In the genomic region with DNA sequence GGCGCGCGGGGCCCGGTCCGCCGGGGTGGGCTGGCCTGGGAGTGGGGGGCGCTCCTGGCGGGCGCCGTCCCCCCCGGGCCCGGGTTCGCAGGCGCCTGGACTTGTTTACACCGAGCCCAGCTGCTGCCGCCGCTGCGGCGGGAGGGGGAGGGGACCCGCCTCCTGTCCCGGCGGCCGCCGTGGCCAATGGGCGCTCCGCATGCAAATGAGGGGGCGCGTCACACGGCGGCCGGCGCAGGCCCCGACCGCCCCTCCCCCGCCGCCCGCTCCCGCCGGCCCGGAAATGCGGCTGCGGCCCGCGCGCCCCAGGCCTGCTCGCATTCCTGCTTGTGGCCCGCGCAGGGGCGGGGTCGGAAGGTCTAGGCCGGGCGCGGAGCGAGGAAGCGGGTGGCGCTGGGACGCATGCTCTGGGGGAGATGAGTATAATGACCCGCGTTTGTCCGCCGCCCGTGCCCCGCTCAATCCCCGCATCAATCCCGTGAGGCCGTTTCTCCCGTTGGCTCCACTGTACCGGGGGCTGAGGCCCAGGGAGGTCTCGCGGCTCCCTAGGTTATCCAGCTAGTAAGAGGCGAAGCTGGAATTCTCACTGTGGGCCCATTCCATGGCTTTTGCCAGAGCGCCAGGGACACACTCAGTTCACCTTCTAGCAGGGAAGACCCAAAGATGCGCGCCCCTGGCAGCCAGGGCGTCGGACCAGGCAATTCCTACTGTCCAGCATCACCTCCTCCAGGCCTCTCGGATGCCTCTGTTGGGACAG, we compare ENCODE assay signal across 8 cellular contexts. TPM values are rescaled to one million over a fixed set of nuclear protein-coding genes. Genes with fewer than 3 reads are reported as not detected.
A peak's percentile ranks its signal among the peaks of the same experiment; 100 is the strongest.
DNase-seq lines count a peak whose midpoint lies in the region; ATAC-seq and TF ChIP-seq lines count a peak whose summit lies in the region.

A gene with protein sequence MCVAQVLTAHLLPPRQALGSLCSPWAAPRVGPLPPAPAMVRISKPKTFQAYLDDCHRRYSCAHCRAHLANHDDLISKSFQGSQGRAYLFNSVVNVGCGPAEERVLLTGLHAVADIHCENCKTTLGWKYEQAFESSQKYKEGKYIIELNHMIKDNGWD (minus strand): TSS at position 109 of the 757 bp plus-strand sequence. CDS start 731 bp downstream, outside the sequence.

- H3K36me3 Mint-ChIP-seq in CD14-positive monocyte = peaks cover 22 to 37% of the 10 kb centered on the region in 2 donors
- H3K36me3 Mint-ChIP-seq in activated naive CD8-positive, alpha-beta T cell treated with anti-CD3 and anti-CD28 coated beads for 36 hours = peaks cover 20% of the 10 kb centered on the region

- no peak for TF ChIP-seq CTCF in CD14-positive monocyte (IDR thresholded peaks at IDR 0.05)
- TF ChIP-seq CTCF in GM20000 (IDR thresholded peaks at IDR 0.05; ENCODE audit: extremely low read depth, missing control alignments) = no peak
- TF ChIP-seq CTCF in SU-DHL-6 (IDR thresholded peaks at IDR 0.05; ENCODE audit: insufficient read depth, low read length, poor library complexity, severe bottlenecking) = no peak
- no peak for TF ChIP-seq CTCF in omental fat pad (IDR thresholded peaks at IDR 0.05)

- peaks cover 28 to 53% (median 47%) of the 10 kb centered on the region in 7 donors for H3K9me3 Mint-ChIP-seq in CD14-positive monocyte
- peaks cover 23% of the 10 kb centered on the region for H3K9me3 Mint-ChIP-seq in activated naive CD8-positive, alpha-beta T cell treated with anti-CD3 and anti-CD28 coated beads for 36 hours

- 0 out of 2 replicates have a peak, but pooled peaks cover 3% of the 10 kb centered on the region for H3K36me3 ChIP-seq in MG63
- peaks cover 3% of the 10 kb centered on the region; the same call in 1 of the 2 replicates for H3K36me3 ChIP-seq in SU-DHL-6 (ENCODE audit: low read length)

- intact Hi-C loops in CD14-positive monocyte (cut with micrococcal nuclease) = no loop called here

- peaks cover 0 to 4% (median 3%) of the 10 kb centered on the region in 3 donors for H3K27me3 Mint-ChIP-seq in CD14-positive monocyte (ENCODE audit: low read depth in 3 of 3)
- no peaks in the 10 kb centered on the region for H3K27me3 Mint-ChIP-seq in activated naive CD8-positive, alpha-beta T cell treated with anti-CD3 and anti-CD28 coated beads for 36 hours

- H2AFZ ChIP-seq in SU-DHL-6 (ENCODE audit: low read depth, low read length, severe bottlenecking) = peak within 1 kb of the TSS; percentile 95

- H3K27me3 ChIP-seq in MG63 (no peaks in the 10 kb centered on the region), SU-DHL-6 (ENCODE audit: low read length) (no peaks in the 10 kb centered on the region)

- H3K27ac ChIP-seq in SU-DHL-6 (ENCODE audit: low read depth, low read length) (peak within 1 kb of the TSS; percentile 43; the same call in 1 of the 2 replicates), substantia nigra (ENCODE audit: low read depth, low read length, poor library complexity, severe bottlenecking) (peak within 1 kb of the TSS; percentile 99)

- peak within 1 kb of the TSS; percentile 87 to 94 for H3K4me3 Mint-ChIP-seq in CD14-positive monocyte
- peak within 1 kb of the TSS; percentile 83 for H3K4me3 Mint-ChIP-seq in activated naive CD8-positive, alpha-beta T cell treated with anti-CD3 and anti-CD28 coated beads for 36 hours

- H3K9me3 ChIP-seq in MG63 = peaks cover 20% of the 10 kb centered on the region
- H3K9me3 ChIP-seq in SU-DHL-6 (ENCODE audit: insufficient read depth, low read length) = peaks cover 23% of the 10 kb centered on the region

- H3K9me2 ChIP-seq in SU-DHL-6 (replicated peaks; ENCODE audit: insufficient read depth, low read length) = no peaks in the 10 kb centered on the region

- H4K20me1 ChIP-seq in SU-DHL-6 (ENCODE audit: low read depth, low read length) = no peaks in the 10 kb centered on the region

- peaks cover 40% of the 10 kb centered on the region for H3K4me1 Mint-ChIP-seq in CD14-positive monocyte
- H3K4me1 Mint-ChIP-seq in activated naive CD8-positive, alpha-beta T cell treated with anti-CD3 and anti-CD28 coated beads for 36 hours = peaks cover 29% of the 10 kb centered on the region

- H3K4me3 ChIP-seq in MG63 (peak within 1 kb of the TSS; percentile 15), SU-DHL-6 (ENCODE audit: insufficient read depth, low read length, poor library complexity, severe bottlenecking) (peak within 1 kb of the TSS; percentile 41)

- H3K4me2 ChIP-seq in SU-DHL-6 (ENCODE audit: low read depth, low read length, poor library complexity, severe bottlenecking) = peak within 1 kb of the TSS; percentile 58

- H3F3A ChIP-seq in SU-DHL-6 (ENCODE audit: insufficient read depth) = peaks cover 18% of the 10 kb centered on the region

- peak; percentile 83 for ATAC-seq in omental fat pad (ENCODE audit: low FRiP score)

- H3K79me2 ChIP-seq in SU-DHL-6 (ENCODE audit: insufficient read depth, low read length) = no peaks in the 10 kb centered on the region

- H3K9ac ChIP-seq in SU-DHL-6 (ENCODE audit: low read length) = peak within 1 kb of the TSS; percentile 51

- DNase-seq in CD14-positive monocyte (ENCODE audit: low spot score) (peak; percentile 88), GM20000 (ENCODE audit: low spot score) (peak; percentile 99), MG63 (peak; percentile 94), glomerular endothelial cell (ENCODE audit: extremely low read depth, low read depth, low spot score) (no peak), omental fat pad (ENCODE audit: low spot score) (peak; percentile 58), substantia nigra (lab: John Stamatoyannopoulos, UW) (peak; percentile 31 to 98 (median 87))
- peak; percentile 92 for DNase-seq in activated naive CD8-positive, alpha-beta T cell treated with anti-CD3 and anti-CD28 coated beads for 36 hours

- peak within 1 kb of the TSS; percentile 86 to 96 (median 93) for H3K27ac Mint-ChIP-seq in CD14-positive monocyte
- H3K27ac Mint-ChIP-seq in activated naive CD8-positive, alpha-beta T cell treated with anti-CD3 and anti-CD28 coated beads for 36 hours = peak within 1 kb of the TSS; percentile 88

RNA-seq across cellular contexts. Expression of the gene that starts here (rescaled TPM):
- 100 to 1,000 TPM; 182 to 235 TPM for polyA plus RNA-seq in CD14-positive monocyte
- total RNA-seq in MG63 (2014; rRNA removed; shearing (Covaris generic); ENCODE audit: low replicate concordance) = 1.5 and 13.1 TPM in 2 replicates
- total RNA-seq in activated naive CD8-positive, alpha-beta T cell treated with anti-CD3 and anti-CD28 coated beads for 36 hours = 10 to 100 TPM; 11.8 to 12.1 TPM
- 26.1 and 52.7 TPM in 2 replicates for total RNA-seq in glomerular endothelial cell
- total RNA-seq in omental fat pad = 10 to 100 TPM; 33.0 to 93.7 (median 74.9) TPM
